1 cellular context compared by ENCODE assay signal in genomic region chr1:118049981-118050380, GRCh38.
TF ChIP-seq lines count a peak whose summit lies in the region.

No MANE protein-coding gene starts in this region.

TF ChIP-seq in K562, 482 proteins besides CTCF, POLR2A, EP300 and RAD21 (continued from another document):
- TF ChIP-seq PKNOX1 (IDR thresholded peaks at IDR 0.05) (no peak), MAZ (CRISPR knock-in tag; conservative IDR thresholded peaks at IDR 0.05 in 1 of 2, IDR thresholded peaks at IDR 0.05 in 1 of 2) (no peak), ATF7 (IDR thresholded peaks at IDR 0.05) (peak; percentile 68; the same call in 1 of the 2 replicates), RBM14 (IDR thresholded peaks at IDR 0.05; ENCODE audit: borderline replicate concordance, insufficient read depth, low read depth, low read length) (no peak), NRF1 (conservative IDR thresholded peaks at IDR 0.05 in 1 of 2, IDR thresholded peaks at IDR 0.05 in 1 of 2) (no peak), STAT5A (IDR thresholded peaks at IDR 0.05; ENCODE audit: borderline replicate concordance, low read length) (no peak), EHMT2 (IDR thresholded peaks at IDR 0.05) (no peak), ZNF57 (CRISPR knock-in tag; IDR thresholded peaks at IDR 0.05) (no peak), RREB1 (CRISPR knock-in tag; IDR thresholded peaks at IDR 0.05) (no peak), HIVEP1 (CRISPR knock-in tag; IDR thresholded peaks at IDR 0.05) (no peak), FOS (IDR thresholded peaks at IDR 0.05; ENCODE audit: extremely low read depth, insufficient read length) (no peak), MLLT1 (IDR thresholded peaks at IDR 0.05) (no peak), RFX7 (CRISPR knock-in tag; IDR thresholded peaks at IDR 0.05) (no peak), U2AF1 (optimal IDR thresholded peaks at IDR 0.05; ENCODE audit: low read depth, low read length) (no peak), GABPB2 (CRISPR knock-in tag; conservative IDR thresholded peaks at IDR 0.05) (no peak), ZNF347 (CRISPR knock-in tag; IDR thresholded peaks at IDR 0.05; ENCODE audit: low read depth) (no peak), ATF3 (IDR thresholded peaks at IDR 0.05) (peak; percentile 93), ATF3 (CRISPR knock-in tag; conservative IDR thresholded peaks at IDR 0.05) (0 out of 2 replicates have a peak, but pooled peaks have one; percentile 47), RAD51 (IDR thresholded peaks at IDR 0.05; ENCODE audit: borderline replicate concordance, low read depth) (no peak), L3MBTL2 (IDR thresholded peaks at IDR 0.05) (peak; percentile 95), CREB5 (CRISPR knock-in tag; IDR thresholded peaks at IDR 0.05) (no peak), ID3 (CRISPR knock-in tag; IDR thresholded peaks at IDR 0.05) (no peak), ID3 (tag; IDR thresholded peaks at IDR 0.05) (no peak), MYC (IDR thresholded peaks at IDR 0.05; ENCODE audit: low read depth, low read length) (peak; percentile 88), MYC (CRISPR knock-in tag; IDR thresholded peaks at IDR 0.05; ENCODE audit: borderline replicate concordance, low read depth) (no peak), ZKSCAN1 (IDR thresholded peaks at IDR 0.05; ENCODE audit: low read depth, low read length) (no peak), ZBTB17 (CRISPR knock-in tag; IDR thresholded peaks at IDR 0.05) (no peak), ZFPM2 (CRISPR knock-in tag; IDR thresholded peaks at IDR 0.05) (no peak), NFIX (CRISPR knock-in tag; IDR thresholded peaks at IDR 0.05; ENCODE audit: low read depth) (peak; percentile 42; the same call in 1 of the 2 replicates), SMAD4 (CRISPR knock-in tag; conservative IDR thresholded peaks at IDR 0.05) (0 out of 2 replicates have a peak, but pooled peaks have one; percentile 43), NCOA2 (IDR thresholded peaks at IDR 0.05; ENCODE audit: partially characterized antibody in 2 of 2) (no peak), KDM5B (IDR thresholded peaks at IDR 0.05; ENCODE audit: insufficient replicate concordance, low read depth, low read length) (no peak), NR3C1 (CRISPR knock-in tag; IDR thresholded peaks at IDR 0.05) (no peak)
